Comparison of ENCODE assay signal across 8 cellular contexts in genomic region chr6:27630727-27631613, GRCh38.
A peak's percentile ranks its signal among the peaks of the same experiment; 100 is the strongest.
DNase-seq lines count a peak whose midpoint lies in the region; ATAC-seq and TF ChIP-seq lines count a peak whose summit lies in the region.

No MANE protein-coding gene starts in this region.

- intact Hi-C loops in posterior vena cava (cut with DNase I): no loop called here

- ATAC-seq in GM19455 (IDR thresholded peaks at IDR 0.05; ENCODE audit: unreplicated experiment): no peak

- DNase-seq in stimulated activated naive CD4-positive, alpha-beta T cell treated with Interleukin-2 at 50 U/mL for 16 hours (lab: John Stamatoyannopoulos, UW): peak; percentile 0
- DNase-seq in stimulated activated naive CD4-positive, alpha-beta T cell (lab: John Stamatoyannopoulos, UW): no peak
- DNase-seq in NCI-H69 (lab: John Stamatoyannopoulos, UW) (peak; percentile 89), astrocyte of the cerebellum (ENCODE audit: low read depth) (peak; percentile 32), kidney glomerular epithelial cell (lab: John Stamatoyannopoulos, UW) (peak; percentile 48), posterior vena cava (ENCODE audit: low spot score) (no peak)
- peak; percentile 36 for DNase-seq in stimulated activated CD8-positive, alpha-beta memory T cell treated with anti-CD3 and anti-CD28 coated beads, Interleukin-7, amount 100 ng/mL, for 24 hours (ENCODE audit: low read depth)

- TF ChIP-seq CTCF in astrocyte of the cerebellum (IDR thresholded peaks at IDR 0.05; ENCODE audit: low read depth, low read length, missing control alignments): no peak

- in situ Hi-C loops in astrocyte of the cerebellum (cut with HindIII; ENCODE audit: low sequenced_read_pairs): no loop called here

- peak overlapping the region; percentile 34 for H3K4me3 ChIP-seq in astrocyte of the cerebellum (ENCODE audit: low read depth, low read length)

Comparison
In these comparisons a context has a peak if more than half of its experiments do, and no peak if none do; other contexts are left out.
1. DNase-seq: peak in stimulated activated naive CD4-positive, alpha-beta T cell treated with Interleukin-2 at 50 U/mL for 16 hours (single experiment), NCI-H69 (single experiment), astrocyte of the cerebellum (single experiment), kidney glomerular epithelial cell (single experiment) and stimulated activated CD8-positive, alpha-beta memory T cell treated with anti-CD3 and anti-CD28 coated beads, Interleukin-7, amount 100 ng/mL, for 24 hours (single experiment); none in stimulated activated naive CD4-positive, alpha-beta T cell (0 of 6) and posterior vena cava (single experiment).